ENCODE assay signal across 9 cellular contexts in the genomic region with DNA sequence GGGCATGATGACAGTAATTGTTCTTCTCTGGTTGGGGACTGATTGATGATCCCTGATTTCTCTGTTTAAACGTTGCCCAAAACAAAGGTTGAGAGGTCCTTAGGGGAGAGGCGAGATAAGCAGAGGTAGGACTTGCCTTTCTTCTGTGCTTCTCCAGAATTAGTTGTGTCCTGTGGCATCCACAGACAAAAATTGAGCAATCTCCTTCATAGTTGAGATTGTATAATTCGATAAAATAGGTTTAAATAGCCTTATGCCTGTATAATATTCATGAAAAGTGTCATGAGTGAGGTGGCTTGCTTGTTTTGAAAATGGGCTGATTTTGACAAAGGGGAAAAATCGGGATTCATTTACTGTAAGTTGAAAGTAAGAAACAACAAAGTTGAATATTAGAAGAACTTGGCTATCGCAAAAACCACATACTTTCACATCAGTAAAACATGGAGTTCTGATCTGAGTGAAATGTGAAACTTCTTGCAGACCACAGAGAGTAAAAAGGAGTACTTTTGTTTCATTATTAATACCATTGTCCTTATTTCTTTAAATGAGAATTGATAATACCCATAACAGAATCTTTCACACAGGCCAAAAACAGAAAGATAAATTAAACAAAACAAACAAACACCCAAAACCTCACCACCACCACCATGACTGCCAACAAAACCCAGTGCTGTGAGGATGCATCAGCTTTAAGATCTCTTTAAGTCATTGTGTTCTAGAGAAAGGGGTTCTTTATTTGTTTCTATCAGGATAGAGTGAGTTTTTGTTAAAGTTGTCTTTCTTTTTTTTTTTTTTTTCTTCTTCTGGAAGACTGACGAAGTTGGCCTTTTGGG.
DNase-seq lines count a peak whose midpoint lies in the region; ATAC-seq and FAIRE-seq lines count a peak whose summit lies in the region.
"Had no signal": no experiment of that assay in that cellular context is flagged by ENCODE, and none has a peak within 500 bp of the region (broad histone marks: within the 10 kb centered on the region; RNA-seq: fewer than 3 reads in every experiment).

No MANE protein-coding gene starts in this region.

- no peaks in the 10 kb centered on the region for H3K27me3 Mint-ChIP-seq in memory B cell

- DNase-seq in NOMO-1 treated with DMSO at 0.1 percent for 48 hours (lab: John Stamatoyannopoulos, UW; ENCODE audit: unreplicated experiment) = peak; percentile 28
- DNase-seq in NOMO-1 treated with dmso at 0.1 percent for 144 hours (lab: John Stamatoyannopoulos, UW; ENCODE audit: unreplicated experiment) = no peak
- DNase-seq in memory B cell (ENCODE audit: low spot score in 2 of 2) = no peak
- no peak for DNase-seq in H4 (ENCODE audit: low spot score)
- no peak for DNase-seq in islet precursor cell
- DNase-seq in HTR-8/SVneo (ENCODE audit: insufficient read length, low spot score) = no peak

- no peaks in the 10 kb centered on the region for H3K9me3 Mint-ChIP-seq in memory B cell

- ATAC-seq in GM21619 (IDR thresholded peaks at IDR 0.05; ENCODE audit: unreplicated experiment) = peak; percentile 98
- ATAC-seq in HG03521 (IDR thresholded peaks at IDR 0.05; ENCODE audit: unreplicated experiment) = peak; percentile 96
- peak; percentile 86 for ATAC-seq in memory B cell (ENCODE audit: low read depth)

- peak overlapping the region; percentile 67 for H3K27ac Mint-ChIP-seq in memory B cell

- H3K4me3 Mint-ChIP-seq in memory B cell = peak overlapping the region; percentile 51

- H3K4me1 Mint-ChIP-seq in memory B cell = peaks cover 26% of the 10 kb centered on the region

- no peak for FAIRE-seq in HTR-8/SVneo (lab: Jason Lieb, UNC)
- FAIRE-seq: A204.1 had no signal

- H3K36me3 Mint-ChIP-seq in memory B cell = peaks cover 9% of the 10 kb centered on the region
